Comparison of ENCODE assay signal across 1 cellular context in genomic region chr5:55934117-55934613, GRCh38.
TF ChIP-seq lines count a peak whose summit lies in the region.

No MANE protein-coding gene starts in this region.

TF ChIP-seq in HepG2, 621 proteins besides CTCF, POLR2A, EP300 and RAD21 (continued from another document and continues in another):
- peak; percentile 57 for TF ChIP-seq ZNF614 (CRISPR knock-in tag; IDR thresholded peaks at IDR 0.05; ENCODE audit: borderline replicate concordance)
- TF ChIP-seq MIXL1 (CRISPR knock-in tag; IDR thresholded peaks at IDR 0.05) = peak; percentile 90
- peak; percentile 73 for TF ChIP-seq MIER2 (CRISPR knock-in tag; IDR thresholded peaks at IDR 0.05)
- peak; percentile 84 for TF ChIP-seq MAX (IDR thresholded peaks at IDR 0.05)
- TF ChIP-seq, protein P1, sequence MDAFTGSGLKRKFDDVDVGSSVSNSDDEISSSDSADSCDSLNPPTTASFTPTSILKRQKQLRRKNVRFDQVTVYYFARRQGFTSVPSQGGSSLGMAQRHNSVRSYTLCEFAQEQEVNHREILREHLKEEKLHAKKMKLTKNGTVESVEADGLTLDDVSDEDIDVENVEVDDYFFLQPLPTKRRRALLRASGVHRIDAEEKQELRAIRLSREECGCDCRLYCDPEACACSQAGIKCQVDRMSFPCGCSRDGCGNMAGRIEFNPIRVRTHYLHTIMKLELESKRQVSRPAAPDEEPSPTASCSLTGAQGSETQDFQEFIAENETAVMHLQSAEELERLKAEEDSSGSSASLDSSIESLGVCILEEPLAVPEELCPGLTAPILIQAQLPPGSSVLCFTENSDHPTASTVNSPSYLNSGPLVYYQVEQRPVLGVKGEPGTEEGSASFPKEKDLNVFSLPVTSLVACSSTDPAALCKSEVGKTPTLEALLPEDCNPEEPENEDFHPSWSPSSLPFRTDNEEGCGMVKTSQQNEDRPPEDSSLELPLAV (CRISPR knock-in tag; conservative IDR thresholded peaks at IDR 0.05; ENCODE audit: low read depth) = 0 out of 2 replicates have a peak, but pooled peaks have one; percentile 36
- no peak for TF ChIP-seq ATRX (CRISPR knock-in tag; IDR thresholded peaks at IDR 0.05; ENCODE audit: borderline replicate concordance)
- TF ChIP-seq, protein P2, sequence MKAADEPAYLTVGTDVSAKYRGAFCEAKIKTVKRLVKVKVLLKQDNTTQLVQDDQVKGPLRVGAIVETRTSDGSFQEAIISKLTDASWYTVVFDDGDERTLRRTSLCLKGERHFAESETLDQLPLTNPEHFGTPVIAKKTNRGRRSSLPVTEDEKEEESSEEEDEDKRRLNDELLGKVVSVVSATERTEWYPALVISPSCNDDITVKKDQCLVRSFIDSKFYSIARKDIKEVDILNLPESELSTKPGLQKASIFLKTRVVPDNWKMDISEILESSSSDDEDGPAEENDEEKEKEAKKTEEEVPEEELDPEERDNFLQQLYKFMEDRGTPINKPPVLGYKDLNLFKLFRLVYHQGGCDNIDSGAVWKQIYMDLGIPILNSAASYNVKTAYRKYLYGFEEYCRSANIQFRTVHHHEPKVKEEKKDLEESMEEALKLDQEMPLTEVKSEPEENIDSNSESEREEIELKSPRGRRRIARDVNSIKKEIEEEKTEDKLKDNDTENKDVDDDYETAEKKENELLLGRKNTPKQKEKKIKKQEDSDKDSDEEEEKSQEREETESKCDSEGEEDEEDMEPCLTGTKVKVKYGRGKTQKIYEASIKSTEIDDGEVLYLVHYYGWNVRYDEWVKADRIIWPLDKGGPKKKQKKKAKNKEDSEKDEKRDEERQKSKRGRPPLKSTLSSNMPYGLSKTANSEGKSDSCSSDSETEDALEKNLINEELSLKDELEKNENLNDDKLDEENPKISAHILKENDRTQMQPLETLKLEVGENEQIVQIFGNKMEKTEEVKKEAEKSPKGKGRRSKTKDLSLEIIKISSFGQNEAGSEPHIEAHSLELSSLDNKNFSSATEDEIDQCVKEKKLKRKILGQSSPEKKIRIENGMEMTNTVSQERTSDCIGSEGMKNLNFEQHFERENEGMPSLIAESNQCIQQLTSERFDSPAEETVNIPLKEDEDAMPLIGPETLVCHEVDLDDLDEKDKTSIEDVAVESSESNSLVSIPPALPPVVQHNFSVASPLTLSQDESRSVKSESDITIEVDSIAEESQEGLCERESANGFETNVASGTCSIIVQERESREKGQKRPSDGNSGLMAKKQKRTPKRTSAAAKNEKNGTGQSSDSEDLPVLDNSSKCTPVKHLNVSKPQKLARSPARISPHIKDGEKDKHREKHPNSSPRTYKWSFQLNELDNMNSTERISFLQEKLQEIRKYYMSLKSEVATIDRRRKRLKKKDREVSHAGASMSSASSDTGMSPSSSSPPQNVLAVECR (CRISPR knock-in tag; IDR thresholded peaks at IDR 0.05; ENCODE audit: borderline replicate concordance) = peak; percentile 83; the same call in 1 of the 2 replicates
- no peak for TF ChIP-seq ZNF432 (CRISPR knock-in tag; IDR thresholded peaks at IDR 0.05; ENCODE audit: borderline replicate concordance)
- no peak for TF ChIP-seq NFIB (CRISPR knock-in tag; IDR thresholded peaks at IDR 0.05; ENCODE audit: borderline replicate concordance)
- TF ChIP-seq MED8 (CRISPR knock-in tag; IDR thresholded peaks at IDR 0.05; ENCODE audit: insufficient replicate concordance) = peak; percentile 92
- TF ChIP-seq NBN (conservative IDR thresholded peaks at IDR 0.05) = no peak
- TF ChIP-seq, protein P3, sequence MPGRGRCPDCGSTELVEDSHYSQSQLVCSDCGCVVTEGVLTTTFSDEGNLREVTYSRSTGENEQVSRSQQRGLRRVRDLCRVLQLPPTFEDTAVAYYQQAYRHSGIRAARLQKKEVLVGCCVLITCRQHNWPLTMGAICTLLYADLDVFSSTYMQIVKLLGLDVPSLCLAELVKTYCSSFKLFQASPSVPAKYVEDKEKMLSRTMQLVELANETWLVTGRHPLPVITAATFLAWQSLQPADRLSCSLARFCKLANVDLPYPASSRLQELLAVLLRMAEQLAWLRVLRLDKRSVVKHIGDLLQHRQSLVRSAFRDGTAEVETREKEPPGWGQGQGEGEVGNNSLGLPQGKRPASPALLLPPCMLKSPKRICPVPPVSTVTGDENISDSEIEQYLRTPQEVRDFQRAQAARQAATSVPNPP (CRISPR knock-in tag; IDR thresholded peaks at IDR 0.05) = peak; percentile 72; the same call in 1 of the 2 replicates
- TF ChIP-seq ZNF850 (CRISPR knock-in tag; conservative IDR thresholded peaks at IDR 0.05) = no peak
- TF ChIP-seq ZNF775 (CRISPR knock-in tag; IDR thresholded peaks at IDR 0.05; ENCODE audit: borderline replicate concordance) = no peak
- TF ChIP-seq BRD4 (CRISPR knock-in tag; IDR thresholded peaks at IDR 0.05) = no peak
- no peak; the same call in 1 of the 2 replicates for TF ChIP-seq RFX3 (CRISPR knock-in tag; IDR thresholded peaks at IDR 0.05)
- no peak for TF ChIP-seq ATAD3A (CRISPR knock-in tag; IDR thresholded peaks at IDR 0.05)
- TF ChIP-seq PRDM4 (CRISPR knock-in tag; IDR thresholded peaks at IDR 0.05; ENCODE audit: borderline replicate concordance) = no peak
- TF ChIP-seq, protein P4, sequence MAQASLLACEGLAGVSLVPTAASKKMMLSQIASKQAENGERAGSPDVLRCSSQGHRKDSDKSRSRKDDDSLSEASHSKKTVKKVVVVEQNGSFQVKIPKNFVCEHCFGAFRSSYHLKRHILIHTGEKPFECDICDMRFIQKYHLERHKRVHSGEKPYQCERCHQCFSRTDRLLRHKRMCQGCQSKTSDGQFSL (CRISPR knock-in tag; IDR thresholded peaks at IDR 0.05) = no peak
- TF ChIP-seq, protein P5, sequence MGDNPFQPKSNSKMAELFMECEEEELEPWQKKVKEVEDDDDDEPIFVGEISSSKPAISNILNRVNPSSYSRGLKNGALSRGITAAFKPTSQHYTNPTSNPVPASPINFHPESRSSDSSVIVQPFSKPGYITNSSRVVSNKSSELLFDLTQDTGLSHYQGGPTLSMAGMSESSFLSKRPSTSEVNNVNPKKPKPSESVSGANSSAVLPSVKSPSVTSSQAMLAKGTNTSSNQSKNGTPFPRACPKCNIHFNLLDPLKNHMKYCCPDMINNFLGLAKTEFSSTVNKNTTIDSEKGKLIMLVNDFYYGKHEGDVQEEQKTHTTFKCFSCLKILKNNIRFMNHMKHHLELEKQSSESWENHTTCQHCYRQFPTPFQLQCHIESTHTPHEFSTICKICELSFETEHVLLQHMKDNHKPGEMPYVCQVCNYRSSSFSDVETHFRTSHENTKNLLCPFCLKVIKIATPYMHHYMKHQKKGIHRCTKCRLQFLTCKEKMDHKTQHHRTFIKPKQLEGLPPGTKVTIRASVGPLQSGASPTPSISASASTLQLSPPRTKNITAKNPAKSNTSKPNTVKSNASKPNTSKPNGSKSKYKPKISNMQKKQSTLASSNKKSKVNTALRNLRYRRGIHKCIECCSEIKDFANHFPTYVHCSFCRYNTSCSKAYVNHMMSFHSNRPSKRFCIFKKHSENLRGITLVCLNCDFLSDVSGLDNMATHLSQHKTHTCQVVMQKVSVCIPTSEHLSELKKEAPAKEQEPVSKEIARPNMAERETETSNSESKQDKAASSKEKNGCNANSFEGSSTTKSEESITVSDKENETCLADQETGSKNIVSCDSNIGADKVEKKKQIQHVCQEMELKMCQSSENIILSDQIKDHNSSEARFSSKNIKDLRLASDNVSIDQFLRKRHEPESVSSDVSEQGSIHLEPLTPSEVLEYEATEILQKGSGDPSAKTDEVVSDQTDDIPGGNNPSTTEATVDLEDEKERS (CRISPR knock-in tag; IDR thresholded peaks at IDR 0.05) = peak; percentile 83
- TF ChIP-seq KAT7 (CRISPR knock-in tag; IDR thresholded peaks at IDR 0.05; ENCODE audit: borderline replicate concordance) = peak; percentile 15; the same call in 1 of the 2 replicates
- peak; percentile 93 for TF ChIP-seq SOX13 (IDR thresholded peaks at IDR 0.05)
- peak in 1 of 2 experiments; percentile 94; a peak in 2 of 4 replicates for TF ChIP-seq SOX13 (CRISPR knock-in tag; conservative IDR thresholded peaks at IDR 0.05 in 1 of 2, IDR thresholded peaks at IDR 0.05 in 1 of 2)
- peak; percentile 80 for TF ChIP-seq ZBTB7A (CRISPR knock-in tag; IDR thresholded peaks at IDR 0.05)
- TF ChIP-seq ZNF205 (CRISPR knock-in tag; IDR thresholded peaks at IDR 0.05) = peak; percentile 81; the same call in 1 of the 2 replicates
- TF ChIP-seq ZNF264 (CRISPR knock-in tag; IDR thresholded peaks at IDR 0.05) = peak; percentile 93
- peak; percentile 95 for TF ChIP-seq HOMEZ (CRISPR knock-in tag; IDR thresholded peaks at IDR 0.05; ENCODE audit: low read depth)
- TF ChIP-seq PRMT3 (CRISPR knock-in tag; IDR thresholded peaks at IDR 0.05; ENCODE audit: borderline replicate concordance, low read depth) = no peak
- TF ChIP-seq ZNF335 (CRISPR knock-in tag; IDR thresholded peaks at IDR 0.05) = no peak
- TF ChIP-seq ZNF30 (CRISPR knock-in tag; IDR thresholded peaks at IDR 0.05) = no peak
- TF ChIP-seq RFXAP (CRISPR knock-in tag; IDR thresholded peaks at IDR 0.05; ENCODE audit: borderline replicate concordance) = peak; percentile 88; the same call in 1 of the 2 replicates
- no peak for TF ChIP-seq ZNF562 (CRISPR knock-in tag; IDR thresholded peaks at IDR 0.05; ENCODE audit: borderline replicate concordance)
- peak; percentile 89 for TF ChIP-seq SIX1 (CRISPR knock-in tag; IDR thresholded peaks at IDR 0.05; ENCODE audit: borderline replicate concordance)
- TF ChIP-seq ZNF800 (CRISPR knock-in tag; IDR thresholded peaks at IDR 0.05) = peak; percentile 65; the same call in 1 of the 2 replicates
- TF ChIP-seq ZNF607 (CRISPR knock-in tag; IDR thresholded peaks at IDR 0.05; ENCODE audit: borderline replicate concordance) = peak; percentile 86; the same call in 1 of the 2 replicates
- TF ChIP-seq, protein P6, sequence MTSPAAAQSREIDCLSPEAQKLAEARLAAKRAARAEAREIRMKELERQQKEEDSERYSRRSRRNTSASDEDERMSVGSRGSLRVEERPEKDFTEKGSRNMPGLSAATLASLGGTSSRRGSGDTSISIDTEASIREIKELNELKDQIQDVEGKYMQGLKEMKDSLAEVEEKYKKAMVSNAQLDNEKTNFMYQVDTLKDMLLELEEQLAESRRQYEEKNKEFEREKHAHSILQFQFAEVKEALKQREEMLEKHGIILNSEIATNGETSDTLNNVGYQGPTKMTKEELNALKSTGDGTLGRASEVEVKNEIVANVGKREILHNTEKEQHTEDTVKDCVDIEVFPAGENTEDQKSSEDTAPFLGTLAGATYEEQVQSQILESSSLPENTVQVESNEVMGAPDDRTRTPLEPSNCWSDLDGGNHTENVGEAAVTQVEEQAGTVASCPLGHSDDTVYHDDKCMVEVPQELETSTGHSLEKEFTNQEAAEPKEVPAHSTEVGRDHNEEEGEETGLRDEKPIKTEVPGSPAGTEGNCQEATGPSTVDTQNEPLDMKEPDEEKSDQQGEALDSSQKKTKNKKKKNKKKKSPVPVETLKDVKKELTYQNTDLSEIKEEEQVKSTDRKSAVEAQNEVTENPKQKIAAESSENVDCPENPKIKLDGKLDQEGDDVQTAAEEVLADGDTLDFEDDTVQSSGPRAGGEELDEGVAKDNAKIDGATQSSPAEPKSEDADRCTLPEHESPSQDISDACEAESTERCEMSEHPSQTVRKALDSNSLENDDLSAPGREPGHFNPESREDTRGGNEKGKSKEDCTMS (CRISPR knock-in tag; conservative IDR thresholded peaks at IDR 0.05) = no peak
- TF ChIP-seq SOX6 (IDR thresholded peaks at IDR 0.05) = no peak
- TF ChIP-seq SOX6 (CRISPR knock-in tag; IDR thresholded peaks at IDR 0.05) = peak; percentile 99
- no peak for TF ChIP-seq ZNF17 (CRISPR knock-in tag; IDR thresholded peaks at IDR 0.05)
- peak; percentile 89 for TF ChIP-seq SMARCC2 (IDR thresholded peaks at IDR 0.05)
- TF ChIP-seq IKZF1 (IDR thresholded peaks at IDR 0.05) = no peak
